1 cellular context compared by ENCODE assay signal in genomic region chr3:195159117-195159818, GRCh38.
TF ChIP-seq lines count a peak whose summit lies in the region.

No MANE protein-coding gene starts in this region.

TF ChIP-seq in IMR-90, 13 proteins besides CTCF, POLR2A, EP300 and RAD21 (continued from another document):
- TF ChIP-seq CEBPB (IDR thresholded peaks at IDR 0.05; ENCODE audit: low read depth, low read length): no peak
- no peak for TF ChIP-seq RFX5 (IDR thresholded peaks at IDR 0.05; ENCODE audit: low read depth, low read length)
- TF ChIP-seq MAFK (IDR thresholded peaks at IDR 0.05; ENCODE audit: low read depth, low read length): no peak
- no peak for TF ChIP-seq ELK1 (IDR thresholded peaks at IDR 0.05; ENCODE audit: borderline replicate concordance, low read depth, low read length)
